8 cellular contexts compared by ENCODE assay signal in genomic region chr14:99266181-99267178, GRCh38. TPM values are rescaled to one million over a fixed set of nuclear protein-coding genes. Genes with fewer than 3 reads are reported as not detected.
DNase-seq lines count a peak whose midpoint lies in the region; ATAC-seq and TF ChIP-seq lines count a peak whose summit lies in the region.

No MANE protein-coding gene starts in this region.

- H3K4me3 Mint-ChIP-seq in CD14-positive monocyte = peak overlapping the region in 1 of 2 donors; percentile 87

- H3K23ac ChIP-seq in trophoblast cell (ENCODE audit: low read length) = no peak overlapping the region

- H3K27ac Mint-ChIP-seq in CD14-positive monocyte = no peak overlapping the region

- H3K36me3 ChIP-seq in gastroesophageal sphincter = no peaks in the 10 kb centered on the region
- H3K36me3 ChIP-seq in trophoblast cell (ENCODE audit: control insufficient read depth in 1 of 2, insufficient read depth in 2 of 2, low read length in 2 of 2) = no peaks in the 10 kb centered on the region
- H3K36me3 ChIP-seq in transverse colon = no peaks in the 10 kb centered on the region

- 7 to 18% methylated on average over 24 to 31 of the region's 31 CpGs for WGBS in gastroesophageal sphincter (ENCODE audit: low coverage in 1 of 2), 2 donors
- no CpG with 5 or more reads among the region's 31 CpGs for WGBS in trophoblast cell (ENCODE audit: extremely low coverage, insufficient coverage, insufficient read length)
- 25 to 46% methylated on average over 15 to 31 of the region's 31 CpGs for WGBS in transverse colon (ENCODE audit: low coverage in 1 of 2), 2 donors

- no peak for TF ChIP-seq POLR2A in gastroesophageal sphincter (IDR thresholded peaks at IDR 0.05)
- TF ChIP-seq POLR2A in transverse colon (IDR thresholded peaks at IDR 0.05) = no peak

- H3K4me1 ChIP-seq in gastroesophageal sphincter (peaks cover 0 to 31% (median 9%) of the 10 kb centered on the region in 3 donors), trophoblast cell (ENCODE audit: control insufficient read depth in 1 of 2, insufficient read depth in 2 of 2, low read length in 2 of 2) (peaks cover 10 to 15% of the 10 kb centered on the region in 2 experiments), transverse colon (peaks cover 0 to 19% (median 13%) of the 10 kb centered on the region in 4 donors)

- no peak overlapping the region for H2AK5ac ChIP-seq in trophoblast cell (ENCODE audit: low read length)

- no peak overlapping the region for H2AFZ ChIP-seq in trophoblast cell (ENCODE audit: insufficient read depth, low read length, poor library complexity)

- H3K4me2 ChIP-seq in trophoblast cell (ENCODE audit: low read length) = no peak overlapping the region

- no peak overlapping the region for H3K14ac ChIP-seq in trophoblast cell (ENCODE audit: low read length)

- TF ChIP-seq EP300 in Ishikawa (IDR thresholded peaks at IDR 0.05; ENCODE audit: borderline replicate concordance) = no peak
- no peak for TF ChIP-seq EP300 in gastroesophageal sphincter (IDR thresholded peaks at IDR 0.05)
- no peak for TF ChIP-seq EP300 in transverse colon (IDR thresholded peaks at IDR 0.05; ENCODE audit: low read depth)

- H3K27me3 Mint-ChIP-seq in CD14-positive monocyte (ENCODE audit: low read depth in 3 of 3) = peaks cover 80 to 98% (median 87%) of the 10 kb centered on the region in 3 donors

- TF ChIP-seq CTCF in CD14-positive monocyte (IDR thresholded peaks at IDR 0.05) = peak; percentile 96
- peak in 3 of 4 experiments; percentile 87 to 97 (median 94) for TF ChIP-seq CTCF in gastroesophageal sphincter (IDR thresholded peaks at IDR 0.05)
- TF ChIP-seq CTCF in transverse colon (IDR thresholded peaks at IDR 0.05) = peak; percentile 91 to 98 (median 97)

- peak; percentile 51 for ATAC-seq in GM19324 (IDR thresholded peaks at IDR 0.05; ENCODE audit: low FRiP score, unreplicated experiment)
- ATAC-seq in gastroesophageal sphincter = peak; percentile 72

- H3K79me2 ChIP-seq in trophoblast cell (ENCODE audit: control insufficient read depth, insufficient read depth, low read length, poor library complexity) = no peaks in the 10 kb centered on the region

- TF ChIP-seq RAD21 in Ishikawa (IDR thresholded peaks at IDR 0.05; ENCODE audit: low read depth) = peak; percentile 97

- peaks cover 0 to 11% (median 4%) of the 10 kb centered on the region in 7 donors for H3K9me3 Mint-ChIP-seq in CD14-positive monocyte

- H2BK120ac ChIP-seq in trophoblast cell (ENCODE audit: insufficient read depth, low read length, poor library complexity) = no peak overlapping the region

- H2BK12ac ChIP-seq in trophoblast cell (ENCODE audit: low read length) = no peak overlapping the region

- H4K12ac ChIP-seq in trophoblast cell (ENCODE audit: low read depth, low read length) = no peak overlapping the region

- no peak overlapping the region for H4K91ac ChIP-seq in trophoblast cell (ENCODE audit: low read depth, low read length)

- peaks cover 9% of the 10 kb centered on the region for H3K79me1 ChIP-seq in trophoblast cell (ENCODE audit: low read length)

- peaks cover 1 to 3% of the 10 kb centered on the region in 2 donors for H3K36me3 Mint-ChIP-seq in CD14-positive monocyte

- no peak overlapping the region for H3K9ac ChIP-seq in trophoblast cell (ENCODE audit: low read length)

- H3K27me3 ChIP-seq in gastroesophageal sphincter (peaks cover 97% of the 10 kb centered on the region), trophoblast cell (ENCODE audit: insufficient read depth, low read length) (peaks cover 8% of the 10 kb centered on the region), transverse colon (peaks cover 66% of the 10 kb centered on the region)

- intact Hi-C loops in CD14-positive monocyte (cut with micrococcal nuclease) (loop anchor here (1.0 to 5.0 kb wide), 2 partner anchors 1128 to 1129 kb away; no protein-coding TSS in a partner anchor), transverse colon (cut with DNase I; ENCODE audit: low total_unique reads) (no loop called here)

- H3K18ac ChIP-seq in trophoblast cell (ENCODE audit: low read length) = no peak overlapping the region

- H3K4me1 Mint-ChIP-seq in CD14-positive monocyte = peaks cover 10% of the 10 kb centered on the region

- H3K9me3 ChIP-seq in gastroesophageal sphincter (no peaks in the 10 kb centered on the region), trophoblast cell (ENCODE audit: insufficient read depth, low read depth, low read length) (no peaks in the 10 kb centered on the region), transverse colon (no peaks in the 10 kb centered on the region)

- DNase-seq in CD14-positive monocyte (ENCODE audit: low spot score) = peak; percentile 61
- peak; percentile 16 to 57 for DNase-seq in SHP77 (lab: John Stamatoyannopoulos, UW)
- peak; percentile 83 for DNase-seq in activated gamma-delta T cell treated with anti-CD3 and anti-CD28 coated beads, Interleukin-2, amount 50 U/mL, for 16 hours (ENCODE audit: low read depth)
- DNase-seq in trophoblast cell = peak; percentile 57 to 82
- peak; percentile 78 for DNase-seq in transverse colon

- no peak overlapping the region for H3K4me3 ChIP-seq in gastroesophageal sphincter
- H3K4me3 ChIP-seq in trophoblast cell (ENCODE audit: low read depth, low read length) = no peak overlapping the region
- H3K4me3 ChIP-seq in transverse colon = no peak overlapping the region

- no peak overlapping the region for H3K4ac ChIP-seq in trophoblast cell (ENCODE audit: low read depth, low read length)

- H4K8ac ChIP-seq in trophoblast cell (ENCODE audit: low read depth, low read length) = no peak overlapping the region

- no peak overlapping the region for H3K27ac ChIP-seq in gastroesophageal sphincter
- H3K27ac ChIP-seq in trophoblast cell (ENCODE audit: low read depth, low read length) = no peak overlapping the region
- peak overlapping the region in 1 of 4 donors; percentile 28 for H3K27ac ChIP-seq in transverse colon

- in situ Hi-C loops in transverse colon (cut with MboI; ENCODE audit: low pct_ligation_motif_present in 1 of 4, low pct_unique_long_range_greater_than_20kb in 1 of 4, low sequenced_read_pairs in 3 of 4) = loop anchor here in 3 of 4 donors (25.0 kb wide), 3 partner anchors 1104 to 1279 kb away; no protein-coding TSS in a partner anchor

- no peak overlapping the region for H2BK5ac ChIP-seq in trophoblast cell (ENCODE audit: low read depth, low read length, poor library complexity)

TF ChIP-seq in Ishikawa, 13 proteins besides CTCF, POLR2A, EP300 and RAD21:
- TF ChIP-seq FOXM1 (IDR thresholded peaks at IDR 0.05; ENCODE audit: borderline replicate concordance, low read depth) (no peak), TAF1 (IDR thresholded peaks at IDR 0.05; ENCODE audit: low read depth) (no peak), YY1 (IDR thresholded peaks at IDR 0.05; ENCODE audit: low read depth) (no peak), MAX (IDR thresholded peaks at IDR 0.05) (no peak)

RNA-seq across cellular contexts. Expression of gene BCL11B, which starts 5.5 kb away (rescaled TPM):
- not detected for polyA plus RNA-seq in CD14-positive monocyte
- total RNA-seq in gastroesophageal sphincter = 1 to 10 TPM in 1 of 4 donors, under 1 TPM in 3; under 0.01 to 1.1 (median 0.39) TPM
- 1.0 and 1.1 TPM in 2 replicates for polyA plus RNA-seq in trophoblast cell (2013)
- total RNA-seq in transverse colon = 1 to 10 TPM in 3 of 4 donors, under 1 TPM in 1; 0.37 to 4.8 (median 3.7) TPM
